ENCODE assay signal across 9 cellular contexts in genomic region chr12:131452444-131452860, GRCh38.
DNase-seq lines count a peak whose midpoint lies in the region; ATAC-seq and TF ChIP-seq lines count a peak whose summit lies in the region.
"Had no signal": no experiment of that assay in that cellular context is flagged by ENCODE, and none has a peak within 500 bp of the region (broad histone marks: within the 10 kb centered on the region; RNA-seq: fewer than 3 reads in every experiment).

No MANE protein-coding gene starts in this region.

- DNase-seq in Calu3 (peak; percentile 53), HFFc6 (no peak), putamen (ENCODE audit: low spot score) (no peak)
- DNase-seq in activated CD4-positive, alpha-beta memory T cell treated with anti-CD3 and anti-CD28 coated beads for 36 hours = peak; percentile 52
- DNase-seq in naive thymus-derived CD4-positive, alpha-beta T cell = peak in 5 of 9 donors; percentile 4 to 26 (median 16)

- H3K27ac ChIP-seq in naive thymus-derived CD4-positive, alpha-beta T cell (ENCODE audit: low read depth, low read length) = no peak overlapping the region

- peak; percentile 57 for TF ChIP-seq CTCF in Calu3 (IDR thresholded peaks at IDR 0.05; ENCODE audit: unreplicated experiment)
- TF ChIP-seq CTCF in HFFc6 (IDR thresholded peaks at IDR 0.05) = peak; percentile 25; the same call in 1 of the 2 replicates

- H3K4me1 ChIP-seq in naive thymus-derived CD4-positive, alpha-beta T cell (ENCODE audit: control insufficient read depth in 2 of 2, insufficient read depth in 2 of 2, low read length in 2 of 2) = no peaks in the 10 kb centered on the region

- no peaks in the 10 kb centered on the region for H3K27me3 ChIP-seq in naive thymus-derived CD4-positive, alpha-beta T cell (ENCODE audit: control insufficient read depth in 2 of 2, insufficient read depth in 2 of 2, low read length in 2 of 2)

- H3K4me3 Mint-ChIP-seq in Calu3 (ENCODE audit: low read depth, unreplicated experiment) = no peak overlapping the region
- no peak overlapping the region for H3K4me3 Mint-ChIP-seq in HFFc6
- no peak overlapping the region for H3K4me3 Mint-ChIP-seq in activated CD4-positive, alpha-beta memory T cell treated with anti-CD3 and anti-CD28 coated beads for 36 hours
- H3K4me3 Mint-ChIP-seq in naive thymus-derived CD4-positive, alpha-beta T cell = peak overlapping the region in 6 of 10 donors; percentile 24 to 57 (median 44)
- H3K4me3 Mint-ChIP-seq: memory B cell had no signal

- no peaks in the 10 kb centered on the region for H3K9me3 ChIP-seq in naive thymus-derived CD4-positive, alpha-beta T cell (ENCODE audit: control insufficient read depth in 2 of 3, low read length in 3 of 3)

- H3K36me3 ChIP-seq in naive thymus-derived CD4-positive, alpha-beta T cell (ENCODE audit: control insufficient read depth in 2 of 3, insufficient read depth in 3 of 3, low read length in 3 of 3) = no peaks in the 10 kb centered on the region

- H3K9me3 Mint-ChIP-seq in Calu3 (ENCODE audit: low read depth, unreplicated experiment) (no peaks in the 10 kb centered on the region), HFFc6 (peaks cover 37% of the 10 kb centered on the region)
- H3K9me3 Mint-ChIP-seq in activated CD4-positive, alpha-beta memory T cell treated with anti-CD3 and anti-CD28 coated beads for 36 hours = peaks cover 12% of the 10 kb centered on the region
- peaks cover 0 to 30% (median 6%) of the 10 kb centered on the region in 11 donors for H3K9me3 Mint-ChIP-seq in naive thymus-derived CD4-positive, alpha-beta T cell

- BruUV-seq in Calu3 (replicated peaks; lab: Mats Ljungman, UMichigan) = no TSS peak

- intact Hi-C loops in Calu3 (cut with micrococcal nuclease; ENCODE audit: unreplicated experiment) = loop anchor here (5.0 kb wide), 2 partner anchors 70 to 335 kb away; no protein-coding TSS in a partner anchor
- intact Hi-C loops in activated CD4-positive, alpha-beta memory T cell treated with anti-CD3 and anti-CD28 coated beads for 36 hours (cut with micrococcal nuclease) = loop anchor here (10.0 kb wide), 1 partner anchor 348 kb away; no protein-coding TSS in a partner anchor
- intact Hi-C loops in naive thymus-derived CD4-positive, alpha-beta T cell (cut with micrococcal nuclease) = loop anchor here (5.0 kb wide), 2 partner anchors 350 to 625 kb away; no protein-coding TSS in a partner anchor

- H3K27ac Mint-ChIP-seq in Calu3 (ENCODE audit: unreplicated experiment) (no peak overlapping the region), HFFc6 (no peak overlapping the region)
- H3K27ac Mint-ChIP-seq in activated CD4-positive, alpha-beta memory T cell treated with anti-CD3 and anti-CD28 coated beads for 36 hours = no peak overlapping the region
- no peak overlapping the region for H3K27ac Mint-ChIP-seq in naive thymus-derived CD4-positive, alpha-beta T cell
- H3K27ac Mint-ChIP-seq: memory B cell had no signal

- no peaks in the 10 kb centered on the region for H3K36me3 Mint-ChIP-seq in Calu3 (ENCODE audit: insufficient read depth, unreplicated experiment)
- H3K36me3 Mint-ChIP-seq in HFFc6 (ENCODE audit: low read depth) = no peaks in the 10 kb centered on the region
- H3K36me3 Mint-ChIP-seq in activated CD4-positive, alpha-beta memory T cell treated with anti-CD3 and anti-CD28 coated beads for 36 hours = no peaks in the 10 kb centered on the region
- H3K36me3 Mint-ChIP-seq in naive thymus-derived CD4-positive, alpha-beta T cell = no peaks in the 10 kb centered on the region
- H3K36me3 Mint-ChIP-seq: memory B cell had no signal

- POLR2A ChIA-PET in activated CD4-positive, alpha-beta memory T cell treated with anti-CD3 and anti-CD28 coated beads for 36 hours (lab: Charles Lee) = interaction anchor here (0.6 kb wide), 1 partner anchor 83 kb away, joined by 3 read pairs; no protein-coding TSS in a partner anchor
- POLR2A ChIA-PET in naive thymus-derived CD4-positive, alpha-beta T cell (lab: Charles Lee) = no interaction called here

- H3K4me1 Mint-ChIP-seq in Calu3 (ENCODE audit: low read depth, unreplicated experiment) (no peaks in the 10 kb centered on the region), HFFc6 (ENCODE audit: low read depth) (no peaks in the 10 kb centered on the region)
- no peaks in the 10 kb centered on the region for H3K4me1 Mint-ChIP-seq in activated CD4-positive, alpha-beta memory T cell treated with anti-CD3 and anti-CD28 coated beads for 36 hours (ENCODE audit: low read depth)
- H3K4me1 Mint-ChIP-seq in naive thymus-derived CD4-positive, alpha-beta T cell = peaks cover 0 to 7% (median 0%) of the 10 kb centered on the region in 7 donors
- H3K4me1 Mint-ChIP-seq: memory B cell had no signal

- no peak overlapping the region for H3K4me3 ChIP-seq in naive thymus-derived CD4-positive, alpha-beta T cell (ENCODE audit: low read length)

- CTCF ChIA-PET in Calu3 (lab: Charles Lee) = interaction anchor here (0.9 to 2.6 kb wide), 3 partner anchors 292 to 347 kb away, joined by 4 to 11 read pairs (median 7); no protein-coding TSS in a partner anchor
- CTCF ChIA-PET in activated CD4-positive, alpha-beta memory T cell treated with anti-CD3 and anti-CD28 coated beads for 36 hours (lab: Charles Lee) = interaction anchor here (2.9 kb wide), 1 partner anchor 347 kb away, joined by 13 read pairs; no protein-coding TSS in a partner anchor
- CTCF ChIA-PET in naive thymus-derived CD4-positive, alpha-beta T cell (lab: Charles Lee) = no interaction called here

- ATAC-seq in naive thymus-derived CD4-positive, alpha-beta T cell = peak; percentile 41
- ATAC-seq in GM19023 (IDR thresholded peaks at IDR 0.05; ENCODE audit: unreplicated experiment) = no peak
- ATAC-seq in HG03159 (IDR thresholded peaks at IDR 0.05; ENCODE audit: unreplicated experiment) = no peak
- ATAC-seq in GM18519 (IDR thresholded peaks at IDR 0.05; ENCODE audit: low FRiP score, unreplicated experiment) = no peak

- H3K27me3 Mint-ChIP-seq in Calu3 (ENCODE audit: unreplicated experiment) (peaks cover 79% of the 10 kb centered on the region), HFFc6 (ENCODE audit: insufficient read depth) (no peaks in the 10 kb centered on the region; the same call in 1 of the 2 replicates)
- H3K27me3 Mint-ChIP-seq in activated CD4-positive, alpha-beta memory T cell treated with anti-CD3 and anti-CD28 coated beads for 36 hours = peaks cover 10% of the 10 kb centered on the region
- H3K27me3 Mint-ChIP-seq in naive thymus-derived CD4-positive, alpha-beta T cell = peaks cover 4 to 21% (median 10%) of the 10 kb centered on the region in 5 donors

Comparison
In these comparisons a context has a peak if more than half of its experiments do, and no peak if none do; other contexts are left out.
1. DNase-seq: peak in Calu3 (single experiment), activated CD4-positive, alpha-beta memory T cell treated with anti-CD3 and anti-CD28 coated beads for 36 hours (single experiment) and naive thymus-derived CD4-positive, alpha-beta T cell (5 of 9); none in HFFc6 (single experiment) and putamen (single experiment).
2. H3K4me3 Mint-ChIP-seq: peak in naive thymus-derived CD4-positive, alpha-beta T cell (6 of 10); none in Calu3 (single experiment), HFFc6 (single experiment) and activated CD4-positive, alpha-beta memory T cell treated with anti-CD3 and anti-CD28 coated beads for 36 hours (single experiment).